ENCODE assay signal across 12 cellular contexts in the genomic region with DNA sequence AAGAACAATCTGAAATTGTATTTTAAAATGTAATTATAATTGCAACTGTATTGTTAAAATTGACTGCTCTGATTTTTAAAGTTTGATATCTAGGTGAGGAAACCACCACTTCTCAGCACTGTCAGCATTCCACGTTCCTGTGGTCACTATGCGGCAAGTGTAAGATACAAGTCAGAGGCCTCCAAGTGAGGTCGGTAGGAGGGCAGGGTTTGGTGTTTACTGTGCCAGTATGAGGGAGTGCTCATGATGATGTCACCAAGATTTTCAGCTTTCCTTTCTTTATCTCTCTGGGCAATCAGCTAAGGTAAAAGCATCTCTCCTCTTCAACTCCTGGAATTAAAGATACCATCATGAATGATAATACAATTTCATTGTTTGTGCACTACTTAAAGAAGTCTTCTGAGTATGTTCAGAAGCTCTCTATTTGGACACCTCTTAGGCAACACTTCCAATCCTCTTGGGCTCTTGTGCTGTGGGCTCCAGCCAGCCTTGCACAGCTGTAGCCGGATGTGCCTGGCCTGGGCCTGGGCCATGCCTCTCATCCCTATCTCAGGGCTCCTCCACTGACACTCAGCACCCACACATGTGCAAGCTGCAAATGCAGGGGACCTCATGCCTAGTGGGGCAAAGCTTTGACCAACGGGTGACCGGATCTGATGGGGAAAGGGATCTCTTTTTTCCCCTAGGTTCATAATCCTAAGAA. TPM values are rescaled to one million over a fixed set of nuclear protein-coding genes. Genes with fewer than 3 reads are reported as not detected.
DNase-seq lines count a peak whose midpoint lies in the region; ATAC-seq and TF ChIP-seq lines count a peak whose summit lies in the region.
"Had no signal": no experiment of that assay in that cellular context is flagged by ENCODE, and none has a peak within 500 bp of the region (broad histone marks: within the 10 kb centered on the region; RNA-seq: fewer than 3 reads in every experiment).

No MANE protein-coding gene starts in this region.

- H3K4me3 ChIP-seq in CD8-positive, alpha-beta T cell (ENCODE audit: low read depth, low read length): no peak overlapping the region
- H3K4me3 ChIP-seq in MM.1S (ENCODE audit: low read length): no peak overlapping the region
- H3K4me3 ChIP-seq: cardiac muscle cell, K562, right lobe of liver had no signal

- H3K36me3 Mint-ChIP-seq in CD8-positive, alpha-beta T cell: no peaks in the 10 kb centered on the region
- H3K36me3 Mint-ChIP-seq in activated CD8-positive, alpha-beta T cell treated with anti-CD3 and anti-CD28 coated beads, Interleukin-2, amount 10 ng/mL, durations not matched to agents 7 days and 5 days (ENCODE audit: low read depth): peaks cover 17% of the 10 kb centered on the region
- H3K36me3 Mint-ChIP-seq in immature natural killer cell (no peaks in the 10 kb centered on the region), CD14-positive monocyte (no peaks in the 10 kb centered on the region)

- H3K9me3 ChIP-seq in CD8-positive, alpha-beta T cell (ENCODE audit: low read length): no peaks in the 10 kb centered on the region
- H3K9me3 ChIP-seq in MM.1S (replicated peaks; ENCODE audit: insufficient read depth, low read length): no peaks in the 10 kb centered on the region
- H3K9me3 ChIP-seq: right lobe of liver had no signal

- H3K9me3 Mint-ChIP-seq in CD8-positive, alpha-beta T cell: no peaks in the 10 kb centered on the region
- H3K9me3 Mint-ChIP-seq in activated CD8-positive, alpha-beta T cell treated with anti-CD3 and anti-CD28 coated beads, Interleukin-2, amount 10 ng/mL, durations not matched to agents 7 days and 5 days (ENCODE audit: insufficient read depth): no peaks in the 10 kb centered on the region
- H3K9me3 Mint-ChIP-seq in immature natural killer cell (no peaks in the 10 kb centered on the region), CD14-positive monocyte (peaks cover 0 to 3% (median 0%) of the 10 kb centered on the region in 7 donors)

- POLR2A ChIA-PET in CD8-positive, alpha-beta T cell (lab: Charles Lee): interaction anchor here (1.0 to 1.2 kb wide), 3 partner anchors 65 to 83 kb away, joined by 3 to 4 read pairs (median 3); no protein-coding TSS in a partner anchor
- POLR2A ChIA-PET in activated CD8-positive, alpha-beta T cell treated with anti-CD3 and anti-CD28 coated beads, Interleukin-2, amount 10 ng/mL, durations not matched to agents 7 days and 5 days (lab: Charles Lee): interaction anchor here (0.6 to 2.2 kb wide), 11 partner anchors 8 to 1523 kb away, joined by 3 to 10 read pairs (median 4); partner anchors contain the start of genes CCR2 and CCR5

- no peaks in the 10 kb centered on the region for H3K9me2 ChIP-seq in MM.1S (replicated peaks; ENCODE audit: insufficient read depth, low read length)

- H3K4me1 Mint-ChIP-seq in CD8-positive, alpha-beta T cell (ENCODE audit: low read depth): peaks cover 64% of the 10 kb centered on the region
- H3K4me1 Mint-ChIP-seq in activated CD8-positive, alpha-beta T cell treated with anti-CD3 and anti-CD28 coated beads, Interleukin-2, amount 10 ng/mL, durations not matched to agents 7 days and 5 days (ENCODE audit: low read depth): peaks cover 84% of the 10 kb centered on the region
- peaks cover 70 to 82% of the 10 kb centered on the region in 2 donors for H3K4me1 Mint-ChIP-seq in immature natural killer cell
- H3K4me1 Mint-ChIP-seq in CD14-positive monocyte: peaks cover 54% of the 10 kb centered on the region

- H3K9ac ChIP-seq in MM.1S (ENCODE audit: low read length): peak overlapping the region; percentile 35; the same call in 1 of the 2 replicates

- 0 out of 2 replicates have a peak overlapping the region, but pooled peaks have one; percentile 12 for H2AFZ ChIP-seq in MM.1S (ENCODE audit: low read length)

- peak overlapping the region; percentile 17 for H3K27ac ChIP-seq in CD8-positive, alpha-beta T cell (ENCODE audit: low read depth, low read length)
- H3K27ac ChIP-seq in MM.1S (ENCODE audit: low read length): peak overlapping the region; percentile 88
- H3K27ac ChIP-seq: cardiac muscle cell, right lobe of liver had no signal

- H3K27ac Mint-ChIP-seq in CD8-positive, alpha-beta T cell: peak overlapping the region; percentile 84
- H3K27ac Mint-ChIP-seq in activated CD8-positive, alpha-beta T cell treated with anti-CD3 and anti-CD28 coated beads, Interleukin-2, amount 10 ng/mL, durations not matched to agents 7 days and 5 days: peak overlapping the region; percentile 82
- H3K27ac Mint-ChIP-seq in immature natural killer cell (peak overlapping the region; percentile 38 to 91 (median 84)), CD14-positive monocyte (peak overlapping the region in 2 of 7 donors; percentile 26 to 42)

- H3K79me2 ChIP-seq in MM.1S (ENCODE audit: low read length): peaks cover 3% of the 10 kb centered on the region; the same call in 1 of the 2 replicates

- no peak overlapping the region for H3K4me3 Mint-ChIP-seq in CD8-positive, alpha-beta T cell
- H3K4me3 Mint-ChIP-seq in activated CD8-positive, alpha-beta T cell treated with anti-CD3 and anti-CD28 coated beads, Interleukin-2, amount 10 ng/mL, durations not matched to agents 7 days and 5 days: peak overlapping the region; percentile 26
- peak overlapping the region; percentile 3 to 76 (median 55) for H3K4me3 Mint-ChIP-seq in immature natural killer cell
- no peak overlapping the region for H3K4me3 Mint-ChIP-seq in CD14-positive monocyte

- peak; percentile 74 for ATAC-seq in CD8-positive, alpha-beta T cell
- peak; percentile 74 for ATAC-seq in activated CD8-positive, alpha-beta T cell treated with anti-CD3 and anti-CD28 coated beads, Interleukin-2, amount 10 ng/mL, durations not matched to agents 7 days and 5 days
- ATAC-seq: esophagus mucosa, K562 had no signal

- CTCF ChIA-PET in CD8-positive, alpha-beta T cell (lab: Charles Lee): interaction anchor here (0.6 to 1.9 kb wide), 4 partner anchors 8 to 84 kb away, joined by 3 to 5 read pairs (median 3); no protein-coding TSS in a partner anchor
- CTCF ChIA-PET in activated CD8-positive, alpha-beta T cell treated with anti-CD3 and anti-CD28 coated beads, Interleukin-2, amount 10 ng/mL, durations not matched to agents 7 days and 5 days (lab: Charles Lee): interaction anchor here (0.7 to 6.4 kb wide), 17 partner anchors 9 to 208 kb away, joined by 3 to 90 read pairs (median 5); partner anchors contain the start of genes CCR1, CCR2 and CCR5

- intact Hi-C loops in CD8-positive, alpha-beta T cell (cut with DNase I, micrococcal nuclease): no loop called here
- intact Hi-C loops in CD14-positive monocyte (cut with micrococcal nuclease): loop anchor here in 1 of 2 donors (5.0 kb wide), 1 partner anchor 82 kb away; no protein-coding TSS in a partner anchor

- H3F3A ChIP-seq in MM.1S (ENCODE audit: insufficient read depth, low read length): peaks cover 47% of the 10 kb centered on the region

- no peaks in the 10 kb centered on the region for H4K20me1 ChIP-seq in MM.1S (ENCODE audit: insufficient read depth, low read length)

- no peaks in the 10 kb centered on the region for H3K27me3 Mint-ChIP-seq in CD8-positive, alpha-beta T cell (ENCODE audit: low read depth)
- no peaks in the 10 kb centered on the region for H3K27me3 Mint-ChIP-seq in activated CD8-positive, alpha-beta T cell treated with anti-CD3 and anti-CD28 coated beads, Interleukin-2, amount 10 ng/mL, durations not matched to agents 7 days and 5 days (ENCODE audit: low read depth)
- H3K27me3 Mint-ChIP-seq in immature natural killer cell (ENCODE audit: low read depth in 3 of 3) (peaks cover 0 to 1% (median 0%) of the 10 kb centered on the region in 3 donors), CD14-positive monocyte (ENCODE audit: low read depth in 3 of 3) (peaks cover 0 to 2% (median 0%) of the 10 kb centered on the region in 3 donors)

- H3K4me1 ChIP-seq in CD8-positive, alpha-beta T cell (ENCODE audit: insufficient read depth, low read length): peaks cover 33% of the 10 kb centered on the region
- H3K4me1 ChIP-seq in MM.1S (ENCODE audit: low read length): peaks cover 89% of the 10 kb centered on the region
- H3K4me1 ChIP-seq: right lobe of liver had no signal

- no peak for TF ChIP-seq CTCF in CD8-positive, alpha-beta T cell (IDR thresholded peaks at IDR 0.05)
- TF ChIP-seq CTCF in MM.1S (IDR thresholded peaks at IDR 0.05; ENCODE audit: low read length): no peak
- no peak for TF ChIP-seq CTCF in CD14-positive monocyte (IDR thresholded peaks at IDR 0.05)

- no peaks in the 10 kb centered on the region for H3K27me3 ChIP-seq in CD8-positive, alpha-beta T cell (ENCODE audit: insufficient read depth, low read length)
- no peaks in the 10 kb centered on the region for H3K27me3 ChIP-seq in MM.1S (replicated peaks; ENCODE audit: insufficient read depth, low read length)
- H3K27me3 ChIP-seq: cardiac muscle cell, right lobe of liver had no signal

- peak in 4 of 7 experiments; percentile 24 to 74 (median 40) for DNase-seq in CD8-positive, alpha-beta T cell
- DNase-seq in MM.1S (peak; percentile 94), immature natural killer cell (peak; percentile 50 to 71 (median 58)), CD14-positive monocyte (ENCODE audit: low spot score) (no peak), NCI-H1092 (lab: John Stamatoyannopoulos, UW) (no peak), AG08396 (ENCODE audit: low spot score) (no peak)
- DNase-seq in activated CD8-positive, alpha-beta T cell treated with anti-CD3 and anti-CD28 coated beads, Interleukin-2, amount 10 ng/mL, durations not matched to agents 7 days and 5 days: peak; percentile 72
- DNase-seq: activated CD4-positive, CD25-positive, alpha-beta regulatory T cell treated with anti-CD3 and anti-CD28 coated beads, Interleukin-2, amount 50 U/mL, for 72 hours; right lobe of liver had no signal

- H3K4me2 ChIP-seq in MM.1S (ENCODE audit: low read depth, low read length): peak overlapping the region; percentile 42

- no peaks in the 10 kb centered on the region for H3K36me3 ChIP-seq in CD8-positive, alpha-beta T cell (ENCODE audit: insufficient read depth, low read length)
- H3K36me3 ChIP-seq in MM.1S (replicated peaks; ENCODE audit: insufficient read depth, low read length): no peaks in the 10 kb centered on the region
- H3K36me3 ChIP-seq: cardiac muscle cell, right lobe of liver had no signal

RNA-seq across cellular contexts. Expression of gene CCR3, which starts 42.9 kb away (rescaled TPM):
- total RNA-seq in CD8-positive, alpha-beta T cell: not detected
- under 1 TPM; 0.34 to 0.37 TPM for total RNA-seq in activated CD8-positive, alpha-beta T cell treated with anti-CD3 and anti-CD28 coated beads, Interleukin-2, amount 10 ng/mL, durations not matched to agents 7 days and 5 days
- under 1 TPM in 1 of 3 donors, not detected in 2; 0.39 TPM for polyA plus RNA-seq in immature natural killer cell
- polyA plus RNA-seq in CD14-positive monocyte: under 1 TPM; 0.38 to 0.74 TPM
- total RNA-seq: cardiac muscle cell, esophagus mucosa, K562 had no signal
- polyA plus RNA-seq: cardiac muscle cell, K562 had no signal

Comparison
In these comparisons a context has a peak if more than half of its experiments do, and no peak if none do; other contexts are left out.
1. DNase-seq: peak in CD8-positive, alpha-beta T cell (4 of 7), MM.1S (single experiment), activated CD8-positive, alpha-beta T cell treated with anti-CD3 and anti-CD28 coated beads, Interleukin-2, amount 10 ng/mL, durations not matched to agents 7 days and 5 days (single experiment) and immature natural killer cell (3 of 3); none in CD14-positive monocyte (single experiment), NCI-H1092 (single experiment) and AG08396 (single experiment).
2. H3K4me3 Mint-ChIP-seq: peak in activated CD8-positive, alpha-beta T cell treated with anti-CD3 and anti-CD28 coated beads, Interleukin-2, amount 10 ng/mL, durations not matched to agents 7 days and 5 days (single experiment) and immature natural killer cell (5 of 5); none in CD8-positive, alpha-beta T cell (single experiment) and CD14-positive monocyte (0 of 2).